Comparison of ENCODE assay signal across 2 cellular contexts in the genomic region with DNA sequence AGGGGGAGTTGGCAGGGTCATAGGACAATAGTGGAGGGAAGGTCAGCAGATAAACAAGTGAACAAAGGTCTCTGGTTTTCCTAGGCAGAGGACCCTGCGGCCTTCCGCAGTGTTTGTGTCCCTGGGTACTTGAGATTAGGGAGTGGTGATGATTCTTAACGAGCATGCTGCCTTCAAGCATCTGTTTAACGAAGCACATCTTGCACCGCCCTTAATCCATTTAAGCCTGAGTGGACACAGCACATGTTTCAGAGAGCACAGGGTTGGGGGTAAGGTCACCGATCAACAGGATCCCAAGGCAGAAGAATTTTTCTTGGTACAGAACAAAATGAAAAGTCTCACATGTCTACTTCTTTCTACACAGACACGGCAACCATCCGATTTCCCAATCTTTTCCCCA.
TF ChIP-seq lines count a peak whose summit lies in the region.

No MANE protein-coding gene starts in this region.

TF ChIP-seq in K562, 482 proteins besides CTCF, POLR2A, EP300 and RAD21:
- peak; percentile 58 for TF ChIP-seq CBFA2T3 (IDR thresholded peaks at IDR 0.05)
- TF ChIP-seq, protein P1, sequence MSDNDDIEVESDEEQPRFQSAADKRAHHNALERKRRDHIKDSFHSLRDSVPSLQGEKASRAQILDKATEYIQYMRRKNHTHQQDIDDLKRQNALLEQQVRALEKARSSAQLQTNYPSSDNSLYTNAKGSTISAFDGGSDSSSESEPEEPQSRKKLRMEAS (CRISPR knock-in tag; IDR thresholded peaks at IDR 0.05) = peak; percentile 32; the same call in 1 of the 2 replicates
- TF ChIP-seq TAL1 (IDR thresholded peaks at IDR 0.05) = peak; percentile 25; the same call in 1 of the 2 replicates
- TF ChIP-seq ARID1B (IDR thresholded peaks at IDR 0.05) = 0 out of 2 replicates have a peak, but pooled peaks have one; percentile 32
- TF ChIP-seq CBFA2T2 (conservative IDR thresholded peaks at IDR 0.05) = peak; percentile 42

TF ChIP-seq in HepG2, 621 proteins besides CTCF, POLR2A, EP300 and RAD21:
- peak; percentile 64 for TF ChIP-seq ZBTB38 (CRISPR knock-in tag; IDR thresholded peaks at IDR 0.05)
